In the genomic region with DNA sequence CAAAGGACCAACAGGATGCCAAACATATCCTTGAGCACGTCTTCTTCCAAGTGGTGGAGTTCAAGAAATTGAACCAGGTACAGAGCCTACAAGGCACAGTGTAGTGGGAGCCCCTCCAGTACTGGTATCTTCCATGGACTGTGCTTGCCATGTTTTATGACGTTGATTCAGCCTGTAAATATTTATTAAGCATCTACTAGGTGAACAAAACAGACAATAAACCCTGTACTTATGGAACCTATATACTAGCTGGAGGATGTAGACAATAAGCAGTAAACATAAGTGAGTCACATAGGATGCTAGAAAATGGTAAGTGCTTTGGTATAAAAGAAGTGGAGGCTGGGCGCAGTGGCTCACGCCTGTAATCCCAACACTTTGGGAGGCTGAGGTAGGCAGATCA, we compare ENCODE assay signal across 20 cellular contexts. TPM values are rescaled to one million over a fixed set of nuclear protein-coding genes. Genes with fewer than 3 reads are reported as not detected.
A peak's percentile ranks its signal among the peaks of the same experiment; 100 is the strongest.
DNase-seq lines count a peak whose midpoint lies in the region; ATAC-seq, FAIRE-seq and TF ChIP-seq lines count a peak whose summit lies in the region.
"Had no signal": no experiment of that assay in that cellular context is flagged by ENCODE, and none has a peak within 500 bp of the region (broad histone marks: within the 10 kb centered on the region; RNA-seq: fewer than 3 reads in every experiment).

No MANE protein-coding gene starts in this region.

- no peak overlapping the region for H3K4me2 ChIP-seq in HepG2 (ENCODE audit: low read depth, low read length)
- H3K4me2 ChIP-seq: A549; BLaER1 treated with 17β-estradiol and CSF1 and Interleukin-3, amounts not matched to agents 10 nM and 100 nM had no signal

- TF ChIP-seq POLR2A in HepG2 (IDR thresholded peaks at IDR 0.05; ENCODE audit: insufficient read depth in 1 of 2, low read depth in 2 of 2, low read length in 2 of 2), result no peak
- no peak for TF ChIP-seq POLR2A in right lobe of liver (IDR thresholded peaks at IDR 0.05)

- no peak overlapping the region for H3K9ac ChIP-seq in HepG2 (ENCODE audit: insufficient read depth, low read depth, low read length)
- H3K9ac ChIP-seq: BLaER1 treated with 17β-estradiol and CSF1 and Interleukin-3, amounts not matched to agents 10 nM and 100 nM had no signal

- H2AFZ ChIP-seq in HepG2 (ENCODE audit: low read length), result no peak overlapping the region

- no peak overlapping the region for H3K4me3 ChIP-seq in HepG2 (replicated peaks in 1 of 3; ENCODE audit: insufficient read depth in 1 of 3, low read depth in 2 of 3, low read length in 3 of 3)
- no peak overlapping the region for H3K4me3 ChIP-seq in right lobe of liver
- H3K4me3 ChIP-seq: A549; BLaER1 treated with 17β-estradiol and CSF1 and Interleukin-3, amounts not matched to agents 10 nM and 100 nM had no signal

- DNase-seq in HepG2 (ENCODE audit: low spot score) (no peak), right lobe of liver (no peak), left colon (no peak), NCI-H2227 (lab: John Stamatoyannopoulos, UW; ENCODE audit: unreplicated experiment) (no peak)
- no peak for DNase-seq in stimulated activated CD8-positive, alpha-beta memory T cell treated with anti-CD3 and anti-CD28 coated beads, Interleukin-4, amount 100 ng/mL, for 48 hours
- DNase-seq: AML-193; Calu3; CD4-positive, alpha-beta T cell; CD8-positive, alpha-beta T cell; DMS79 treated with DMSO at 0.1 percent for 48 hours; GF-D8 had no signal

- POLR2A ChIA-PET in HepG2 (lab: Yijun Ruan, JAX), result no interaction called here

- TF ChIP-seq CTCF in HepG2 (CRISPR knock-in tag; IDR thresholded peaks at IDR 0.05) (no peak), right lobe of liver (IDR thresholded peaks at IDR 0.05) (no peak)

- peak; percentile 60 for FAIRE-seq in HepG2 (lab: Jason Lieb, UNC)
- FAIRE-seq: A549, D721Med, G401.6, GM12891, GM19239 had no signal

- no peak overlapping the region for H3K27ac ChIP-seq in HepG2 (ENCODE audit: extremely low read length, insufficient read depth, low read length)
- no peak overlapping the region for H3K27ac ChIP-seq in right lobe of liver
- H3K27ac ChIP-seq: 22Rv1; A549; BLaER1 treated with 17β-estradiol and CSF1 and Interleukin-3, amounts not matched to agents 10 nM and 100 nM; C4-2B had no signal

- no peak for TF ChIP-seq EP300 in HepG2 (IDR thresholded peaks at IDR 0.05; ENCODE audit: low read depth in 2 of 2, low read length in 2 of 2)
- TF ChIP-seq EP300 in HepG2 (CRISPR knock-in tag; IDR thresholded peaks at IDR 0.05; ENCODE audit: borderline replicate concordance), result no peak

- H4K20me1 ChIP-seq in HepG2 (ENCODE audit: insufficient read depth, low read length), result no peaks in the 10 kb centered on the region
- H4K20me1 ChIP-seq: BLaER1 treated with 17β-estradiol and CSF1 and Interleukin-3, amounts not matched to agents 10 nM and 100 nM had no signal

- H3K36me3 ChIP-seq in HepG2 (replicated peaks in 1 of 2; ENCODE audit: control insufficient read depth in 1 of 2, insufficient read depth in 2 of 2, low read length in 2 of 2), result peaks cover 19 to 40% of the 10 kb centered on the region in 2 experiments; a peak in 4 of 5 replicates
- H3K36me3 ChIP-seq in right lobe of liver, result peaks cover 0 to 25% (median 0%) of the 10 kb centered on the region in 4 donors

- H3K9me3 ChIP-seq in HepG2 (ENCODE audit: low read length) (no peaks in the 10 kb centered on the region), right lobe of liver (no peaks in the 10 kb centered on the region)
- H3K9me3 ChIP-seq: A549; BLaER1 treated with 17β-estradiol and CSF1 and Interleukin-3, amounts not matched to agents 10 nM and 100 nM; Caco-2 had no signal

- TF ChIP-seq RAD21 in HepG2 (CRISPR knock-in tag; IDR thresholded peaks at IDR 0.05), result no peak

- ATAC-seq in HepG2 (no peak), right lobe of liver (no peak), left colon (peak; percentile 67)
- ATAC-seq: A549; CD8-positive, alpha-beta T cell had no signal

- H3K4me1 ChIP-seq in HepG2 (ENCODE audit: insufficient read depth, low read length) (no peaks in the 10 kb centered on the region), right lobe of liver (no peaks in the 10 kb centered on the region)
- H3K4me1 ChIP-seq: A549; BLaER1 treated with 17β-estradiol and CSF1 and Interleukin-3, amounts not matched to agents 10 nM and 100 nM; Caco-2 had no signal

- in situ Hi-C loops in HepG2 (cut with HindIII; ENCODE audit: extremely low pct_ligation_motif_present, low pct_unique_long_range_greater_than_20kb), result no loop called here

- CTCF ChIA-PET in HepG2 (lab: Yijun Ruan, JAX; ENCODE audit: low intra/inter-chr PET ratio, low total read pairs), result no interaction called here

- 96% methylated on average over 4 of the region's 4 CpGs for WGBS in HepG2 (ENCODE audit: low lambda C conversion rate)
- 80% methylated on average over 1 of the region's 4 CpGs for WGBS in right lobe of liver (ENCODE audit: insufficient coverage, low coverage, low lambda C conversion rate, missing lambda C conversion rate)

- no peaks in the 10 kb centered on the region for H3K79me2 ChIP-seq in HepG2 (ENCODE audit: insufficient read depth, low read length)

- intact Hi-C loops in HepG2 (cut with micrococcal nuclease; ENCODE audit: unreplicated experiment), result no loop called here
- intact Hi-C loops in right lobe of liver (cut with DNase I), result no loop called here
- intact Hi-C loops in left colon (cut with DNase I, micrococcal nuclease), result no loop called here

- BruUV-seq in HepG2 (replicated peaks; lab: Mats Ljungman, UMichigan), result no TSS peak

- H3K27me3 ChIP-seq in HepG2 (ENCODE audit: control insufficient read depth in 1 of 2, insufficient read depth in 2 of 2, low read length in 2 of 2) (no peaks in the 10 kb centered on the region), right lobe of liver (no peaks in the 10 kb centered on the region)
- H3K27me3 ChIP-seq: BLaER1 treated with 17β-estradiol and CSF1 and Interleukin-3, amounts not matched to agents 10 nM and 100 nM had no signal

TF ChIP-seq in HepG2, 621 proteins besides CTCF, POLR2A, EP300 and RAD21 (continues in another document):
- TF ChIP-seq ZNF747 (CRISPR knock-in tag; IDR thresholded peaks at IDR 0.05; ENCODE audit: borderline replicate concordance) (no peak), SIX4 (CRISPR knock-in tag; IDR thresholded peaks at IDR 0.05) (no peak), FIP1L1 (IDR thresholded peaks at IDR 0.05; ENCODE audit: borderline replicate concordance, insufficient read depth, low read depth, low read length) (no peak), ZNF282 (IDR thresholded peaks at IDR 0.05; ENCODE audit: partially characterized antibody) (no peak), ISX (CRISPR knock-in tag; conservative IDR thresholded peaks at IDR 0.05) (no peak)

RNA-seq across cellular contexts. Expression of gene MYBL2, which starts 24.4 kb away (rescaled TPM):
- total RNA-seq in HepG2 (2016; rRNA removed; fragmentation: Illumina TruSeq; extraction: Trizol) (66.2 and 76.9 TPM in 2 replicates), right lobe of liver (1 to 10 TPM in 3 of 6 experiments, under 1 TPM in 2, not detected in 1; 0.44 to 3.5 (median 1.8) TPM), left colon (10 to 100 TPM in 1 of 2 donors, 1 to 10 TPM in 1; 4.6 to 11.7 TPM)
- total RNA-seq in HepG2 (2016; cell fraction: cytosol; rRNA removed; fragmentation: Illumina TruSeq; extraction: Trizol; ENCODE audit: low read depth), result 59.0 and 62.0 TPM in 2 replicates
- total RNA-seq in HepG2 (2016; cell fraction: insoluble cytoplasmic fraction; rRNA removed; fragmentation: Illumina TruSeq; extraction: Trizol), result 56.5 and 69.8 TPM in 2 replicates
- total RNA-seq in HepG2 (2016; cell fraction: membrane; rRNA removed; fragmentation: Illumina TruSeq; extraction: Trizol), result 143 and 144 TPM in 2 replicates
- 31.9 and 37.0 TPM in 2 replicates for total RNA-seq in HepG2 (2016; cell fraction: nucleus; rRNA removed; fragmentation: Illumina TruSeq; extraction: Trizol)
- polyA plus RNA-seq in HepG2 (2011; rRNA removed), result 8.7 and 11.9 TPM in 2 replicates
- 8.2 and 15.1 TPM in 2 replicates for polyA plus RNA-seq in HepG2 (2011; cell fraction: cytosol; rRNA removed)
- 11.9 and 16.1 TPM in 2 replicates for polyA plus RNA-seq in HepG2 (2011; cell fraction: nucleus; rRNA removed)
- 13.6 and 29.5 TPM in 2 replicates for polyA plus RNA-seq in HepG2 (2012)
- 102 and 115 TPM in 2 replicates for polyA plus RNA-seq in HepG2 (2016; cell fraction: cytosol; fragmentation: Illumina TruSeq; extraction: Trizol; ENCODE audit: low read depth)
- polyA plus RNA-seq in HepG2 (2016; cell fraction: insoluble cytoplasmic fraction; fragmentation: Illumina TruSeq; extraction: Trizol; ENCODE audit: low read depth), result 97.7 and 135 TPM in 2 replicates
- 207 and 227 TPM in 2 replicates for polyA plus RNA-seq in HepG2 (2016; cell fraction: membrane; fragmentation: Illumina TruSeq; extraction: Trizol; ENCODE audit: low read depth)
- polyA plus RNA-seq in HepG2 (2016; cell fraction: nucleus; fragmentation: Illumina TruSeq; extraction: Trizol; ENCODE audit: insufficient read depth, low read depth), result 95.0 and 101 TPM in 2 replicates
- polyA minus RNA-seq in HepG2 (2011; rRNA and poly(A)+ RNA removed; ENCODE audit: low replicate concordance), result 22.9 and 110 TPM in 2 replicates
- 11.1 and 17.9 TPM in 2 replicates for polyA minus RNA-seq in HepG2 (2011; cell fraction: cytosol; rRNA and poly(A)+ RNA removed)
- polyA minus RNA-seq in HepG2 (2011; cell fraction: nucleus; rRNA and poly(A)+ RNA removed), result 5.3 and 8.1 TPM in 2 replicates

RNA-seq across cellular contexts. Expression of gene IFT52, which starts 51.8 kb away (rescaled TPM):
- 64.0 and 80.6 TPM in 2 replicates for total RNA-seq in HepG2 (2016; rRNA removed; fragmentation: Illumina TruSeq; extraction: Trizol)
- 77.1 and 79.7 TPM in 2 replicates for total RNA-seq in HepG2 (2016; cell fraction: cytosol; rRNA removed; fragmentation: Illumina TruSeq; extraction: Trizol; ENCODE audit: low read depth)
- 66.3 and 80.0 TPM in 2 replicates for total RNA-seq in HepG2 (2016; cell fraction: insoluble cytoplasmic fraction; rRNA removed; fragmentation: Illumina TruSeq; extraction: Trizol)
- 101 and 102 TPM in 2 replicates for total RNA-seq in HepG2 (2016; cell fraction: membrane; rRNA removed; fragmentation: Illumina TruSeq; extraction: Trizol)
- 36.2 and 38.4 TPM in 2 replicates for total RNA-seq in HepG2 (2016; cell fraction: nucleus; rRNA removed; fragmentation: Illumina TruSeq; extraction: Trizol)
- polyA plus RNA-seq in HepG2 (2011; rRNA removed), result 36.9 and 48.0 TPM in 2 replicates
- 35.4 and 36.4 TPM in 2 replicates for polyA plus RNA-seq in HepG2 (2011; cell fraction: cytosol; rRNA removed)
- polyA plus RNA-seq in HepG2 (2011; cell fraction: nucleus; rRNA removed), result 22.2 and 22.4 TPM in 2 replicates
- polyA plus RNA-seq in HepG2 (2012), result 31.1 and 41.7 TPM in 2 replicates
- 83.2 and 85.7 TPM in 2 replicates for polyA plus RNA-seq in HepG2 (2016; cell fraction: cytosol; fragmentation: Illumina TruSeq; extraction: Trizol; ENCODE audit: low read depth)
- polyA plus RNA-seq in HepG2 (2016; cell fraction: insoluble cytoplasmic fraction; fragmentation: Illumina TruSeq; extraction: Trizol; ENCODE audit: low read depth), result 91.0 and 94.9 TPM in 2 replicates
- 85.8 and 88.2 TPM in 2 replicates for polyA plus RNA-seq in HepG2 (2016; cell fraction: membrane; fragmentation: Illumina TruSeq; extraction: Trizol; ENCODE audit: low read depth)
- polyA plus RNA-seq in HepG2 (2016; cell fraction: nucleus; fragmentation: Illumina TruSeq; extraction: Trizol; ENCODE audit: insufficient read depth, low read depth), result 41.4 and 43.4 TPM in 2 replicates
- polyA minus RNA-seq in HepG2 (2011; rRNA and poly(A)+ RNA removed; ENCODE audit: low replicate concordance), result 53.4 and 59.7 TPM in 2 replicates
- 15.6 and 20.1 TPM in 2 replicates for polyA minus RNA-seq in HepG2 (2011; cell fraction: cytosol; rRNA and poly(A)+ RNA removed)
- 21.4 and 26.9 TPM in 2 replicates for polyA minus RNA-seq in HepG2 (2011; cell fraction: nucleus; rRNA and poly(A)+ RNA removed)
- 1 to 10 TPM; 3.4 to 6.0 (median 4.1) TPM for total RNA-seq in right lobe of liver
- total RNA-seq in left colon, result 10 to 100 TPM; 19.2 to 24.8 TPM
